Comparison of ENCODE assay signal across 19 cellular contexts in the genomic region with DNA sequence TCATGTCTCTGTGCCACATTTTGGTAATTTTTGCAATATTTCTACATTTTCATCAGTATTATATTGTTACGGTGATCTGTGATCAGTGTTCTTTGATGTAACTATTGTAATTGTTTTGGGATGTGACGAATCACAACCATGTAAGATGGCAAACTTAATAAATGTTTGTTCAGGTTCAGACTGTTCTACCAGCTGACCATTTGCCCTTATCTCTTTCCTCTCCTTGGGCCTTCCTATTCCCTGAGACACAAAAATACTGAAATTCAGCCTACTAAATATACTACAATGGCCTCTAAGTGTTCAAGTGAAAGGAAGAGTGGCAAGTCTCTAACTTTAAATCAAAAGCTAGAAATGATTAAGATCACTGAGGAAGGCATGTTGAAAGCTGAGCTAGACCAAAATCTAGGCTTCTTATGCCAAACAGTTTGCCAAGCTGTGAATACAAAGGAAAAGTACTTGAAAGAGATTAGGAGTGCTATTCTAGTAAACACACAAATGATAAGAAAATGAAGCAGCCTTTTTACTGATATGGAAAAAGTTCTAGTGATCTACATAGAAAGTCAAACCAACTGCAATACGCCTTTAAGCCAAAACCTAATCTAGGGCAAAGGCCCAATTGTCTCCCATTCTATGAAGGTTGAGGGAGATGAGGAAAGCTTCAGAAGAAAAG.
DNase-seq lines count a peak whose midpoint lies in the region; ATAC-seq, FAIRE-seq and TF ChIP-seq lines count a peak whose summit lies in the region.
"Had no signal": no experiment of that assay in that cellular context is flagged by ENCODE, and none has a peak within 500 bp of the region (broad histone marks: within the 10 kb centered on the region; RNA-seq: fewer than 3 reads in every experiment).

No MANE protein-coding gene starts in this region.

- no peak overlapping the region for H3K27ac ChIP-seq in endodermal cell (ENCODE audit: low read depth, low read length)
- H3K27ac ChIP-seq: A549, C4-2B, HL-60 had no signal

- no peak overlapping the region for H3K27ac Mint-ChIP-seq in endodermal cell
- H3K27ac Mint-ChIP-seq: CD4-positive, alpha-beta T cell had no signal

- H3K9me3 Mint-ChIP-seq in endodermal cell: no peaks in the 10 kb centered on the region

- DNase-seq in D721Med (ENCODE audit: insufficient read length, low spot score): no peak
- no peak for DNase-seq in H54 (ENCODE audit: insufficient read length, low spot score)
- DNase-seq in endodermal cell: no peak
- no peak for DNase-seq in cerebellar cortex (ENCODE audit: low spot score)
- no peak for DNase-seq in activated T-cell treated with anti-CD3 and anti-CD28 coated beads, Interleukin-2, amount 50 U/mL, for 48 hours
- DNase-seq: AML-193; Caco-2; CD4-positive, alpha-beta T cell; DMS153; DMS79; GDM1 had no signal

- H3K36me3 Mint-ChIP-seq in endodermal cell (ENCODE audit: low read depth): peaks cover 5% of the 10 kb centered on the region

- no peak for TF ChIP-seq POLR2A in H54 (IDR thresholded peaks at IDR 0.05; ENCODE audit: low read depth, low read length)

- no peaks in the 10 kb centered on the region for H3K27me3 Mint-ChIP-seq in endodermal cell (ENCODE audit: insufficient read depth)
- H3K27me3 Mint-ChIP-seq: CD4-positive, alpha-beta T cell had no signal

- TF ChIP-seq CTCF in D721Med (IDR thresholded peaks at IDR 0.05; ENCODE audit: insufficient read depth, missing control alignments) (no peak), endodermal cell (conservative IDR thresholded peaks at IDR 0.05) (no peak)

- 87% methylated on average over 3 of the region's 3 CpGs; no CpG with 5 or more reads in 1 of the 2 experiments for WGBS in endodermal cell (ENCODE audit: insufficient coverage in 1 of 2, insufficient read length in 1 of 2), 2 experiments

- peaks cover 28% of the 10 kb centered on the region for H3K4me1 Mint-ChIP-seq in endodermal cell

- H3K4me3 ChIP-seq in endodermal cell (ENCODE audit: low read length): peak overlapping the region; percentile 10
- H3K4me3 ChIP-seq: A549, HAP-1 had no signal

- H3K4me3 Mint-ChIP-seq in endodermal cell: no peak overlapping the region
- H3K4me3 Mint-ChIP-seq: CD4-positive, alpha-beta T cell had no signal

- H3K9ac ChIP-seq in endodermal cell (ENCODE audit: extremely low read depth, low read length, poor library complexity, severe bottlenecking): no peak overlapping the region

- peaks cover 5% of the 10 kb centered on the region for H3K4me1 ChIP-seq in endodermal cell (ENCODE audit: control insufficient read depth, insufficient read depth, low read length)
- H3K4me1 ChIP-seq: A549 had no signal

- no peaks in the 10 kb centered on the region for H3K36me3 ChIP-seq in endodermal cell (ENCODE audit: control insufficient read depth, insufficient read depth, low read length)
- H3K36me3 ChIP-seq: HAP-1 had no signal

- H3K9me3 ChIP-seq in endodermal cell (ENCODE audit: control insufficient read depth, low read length): peaks cover 5% of the 10 kb centered on the region
- H3K9me3 ChIP-seq: A549, Caco-2, HAP-1 had no signal

- peaks cover 6% of the 10 kb centered on the region for H3K27me3 ChIP-seq in endodermal cell (ENCODE audit: control insufficient read depth, insufficient read depth, low read length, poor library complexity, severe bottlenecking)

- no peak for ATAC-seq in HG02840 (IDR thresholded peaks at IDR 0.05; ENCODE audit: low FRiP score, unreplicated experiment)
- ATAC-seq: A549 had no signal

- FAIRE-seq in D721Med (lab: Jason Lieb, UNC) (peak; percentile 64), H54 (lab: Jason Lieb, UNC) (peak; percentile 78)
- FAIRE-seq: A549, GM12892, GM18507, H1 had no signal
